Comparison of ENCODE assay signal across 8 cellular contexts in the genomic region with DNA sequence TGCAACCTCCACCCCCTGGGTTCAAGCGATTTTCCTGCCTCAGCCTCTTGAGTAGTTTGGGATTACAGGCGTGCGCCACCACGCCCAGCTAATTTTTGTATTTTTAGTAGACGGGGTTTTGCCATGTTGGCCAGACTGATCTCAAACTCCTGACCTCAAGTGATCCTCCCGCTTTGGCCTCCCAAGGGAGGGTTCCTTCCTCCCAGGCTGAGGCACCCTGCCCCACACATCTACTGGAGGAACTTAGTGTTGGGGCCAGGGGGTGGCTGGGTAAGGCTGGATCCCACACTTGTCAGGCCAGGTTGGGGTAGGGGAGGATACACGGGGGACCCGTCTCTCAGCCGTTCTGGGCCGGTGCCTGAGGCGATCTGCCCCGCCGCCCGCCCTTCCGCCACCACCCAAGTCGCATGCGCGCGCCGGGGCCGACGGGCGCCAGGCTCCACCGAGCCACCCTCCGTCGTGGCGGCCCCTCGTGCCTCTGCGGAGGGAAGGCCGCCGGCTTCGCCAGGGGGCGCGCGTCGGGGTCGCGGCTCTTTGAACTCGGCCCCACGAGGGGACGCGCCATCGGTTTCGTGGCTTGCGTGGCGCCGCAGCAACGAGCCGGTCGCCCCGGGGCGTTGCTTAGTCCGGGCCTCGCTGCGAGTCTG. TPM values are rescaled to one million over a fixed set of nuclear protein-coding genes. Genes with fewer than 3 reads are reported as not detected.
DNase-seq lines count a peak whose midpoint lies in the region; ATAC-seq and TF ChIP-seq lines count a peak whose summit lies in the region.

No MANE protein-coding gene starts in this region.

- peaks cover 0 to 8% (median 0%) of the 10 kb centered on the region in 4 donors for H3K27me3 ChIP-seq in esophagus muscularis mucosa

- peak overlapping the region; percentile 75 to 86 (median 82) for H3K4me3 ChIP-seq in esophagus muscularis mucosa

- peaks cover 54% of the 10 kb centered on the region for H3K4me1 Mint-ChIP-seq in activated CD4-positive, alpha-beta T cell treated with anti-CD3 and anti-CD28 coated beads for 36 hours
- H3K4me1 Mint-ChIP-seq in WTC11 (peaks cover 62% of the 10 kb centered on the region), nephron progenitor cell (peaks cover 39% of the 10 kb centered on the region)

- no peaks in the 10 kb centered on the region for H3K9me3 Mint-ChIP-seq in activated CD4-positive, alpha-beta T cell treated with anti-CD3 and anti-CD28 coated beads for 36 hours (ENCODE audit: low read depth)
- H3K9me3 Mint-ChIP-seq in WTC11 (no peaks in the 10 kb centered on the region), nephron progenitor cell (no peaks in the 10 kb centered on the region)

- no peaks in the 10 kb centered on the region for H3K36me3 ChIP-seq in esophagus muscularis mucosa

- TF ChIP-seq EP300 in esophagus muscularis mucosa (IDR thresholded peaks at IDR 0.05), result no peak

- no peaks in the 10 kb centered on the region for H3K27me3 Mint-ChIP-seq in activated CD4-positive, alpha-beta T cell treated with anti-CD3 and anti-CD28 coated beads for 36 hours
- H3K27me3 Mint-ChIP-seq in WTC11 (ENCODE audit: low read depth), result peaks cover 19% of the 10 kb centered on the region
- peaks cover 34% of the 10 kb centered on the region for H3K27me3 Mint-ChIP-seq in nephron progenitor cell (ENCODE audit: low read depth, poor library complexity)

- DNase-seq in activated CD4-positive, alpha-beta T cell treated with anti-CD3 and anti-CD28 coated beads for 36 hours, result peak; percentile 77
- no peak for DNase-seq in activated CD4-positive, alpha-beta T cell treated with anti-CD3 and anti-CD28 coated beads, Interleukin-2, amount 50 U/mL, for 48 hours
- DNase-seq in HuH-7 (ENCODE audit: low spot score) (peak; percentile 62), WTC11 (ENCODE audit: low spot score) (peak; percentile 51), esophagus muscularis mucosa (ENCODE audit: extremely low spot score) (no peak), nephron progenitor cell (peak; percentile 64), SW480 (ENCODE audit: low spot score) (no peak)

- intact Hi-C loops in activated CD4-positive, alpha-beta T cell treated with anti-CD3 and anti-CD28 coated beads for 36 hours (cut with DNase I, micrococcal nuclease), result loop anchor here (1.0 to 5.0 kb wide), 17 partner anchors 17 to 351 kb away; a partner anchor contains a TSS
- intact Hi-C loops in esophagus muscularis mucosa (cut with DNase I), result loop anchor here (1.0 to 10.0 kb wide), 3 partner anchors 116 to 201 kb away; a partner anchor contains a TSS

- peaks cover 20 to 26% (median 24%) of the 10 kb centered on the region in 4 donors for H3K4me1 ChIP-seq in esophagus muscularis mucosa

- POLR2A ChIA-PET in activated CD4-positive, alpha-beta T cell treated with anti-CD3 and anti-CD28 coated beads for 36 hours (lab: Charles Lee), result interaction anchor here (1.2 to 3.0 kb wide), 2 partner anchors 16 to 130 kb away, joined by 3 to 27 read pairs; no protein-coding TSS in a partner anchor
- POLR2A ChIA-PET in WTC11 (lab: Charles Lee), result interaction anchor here (3.1 kb wide), 1 partner anchor 14 kb away, joined by 10 read pairs; no protein-coding TSS in a partner anchor

- 43% methylated on average over 5 of the region's 55 CpGs for WGBS in esophagus muscularis mucosa

- ATAC-seq in activated CD4-positive, alpha-beta T cell treated with anti-CD3 and anti-CD28 coated beads for 36 hours, result peak; percentile 27
- peak; percentile 24 for ATAC-seq in GM21526 (IDR thresholded peaks at IDR 0.05; ENCODE audit: low FRiP score, unreplicated experiment)
- peak; percentile 22 for ATAC-seq in WTC11

- CTCF ChIA-PET in activated CD4-positive, alpha-beta T cell treated with anti-CD3 and anti-CD28 coated beads for 36 hours (lab: Charles Lee), result interaction anchor here (0.6 to 3.5 kb wide), 12 partner anchors 10 to 176 kb away, joined by 3 to 18 read pairs (median 5); a partner anchor contains a TSS
- CTCF ChIA-PET in WTC11 (lab: Charles Lee), result interaction anchor here (0.6 to 9.2 kb wide), 11 partner anchors 11 to 257 kb away, joined by 3 to 130 read pairs (median 3); a partner anchor contains a TSS

- TF ChIP-seq CTCF in WTC11 (IDR thresholded peaks at IDR 0.05) (no peak), esophagus muscularis mucosa (IDR thresholded peaks at IDR 0.05) (no peak), nephron progenitor cell (IDR thresholded peaks at IDR 0.05) (no peak)

- peak overlapping the region; percentile 77 for H3K4me3 Mint-ChIP-seq in activated CD4-positive, alpha-beta T cell treated with anti-CD3 and anti-CD28 coated beads for 36 hours
- H3K4me3 Mint-ChIP-seq in WTC11 (peak overlapping the region; percentile 71), nephron progenitor cell (peak overlapping the region; percentile 68)

- peak overlapping the region; percentile 96 for H3K27ac Mint-ChIP-seq in activated CD4-positive, alpha-beta T cell treated with anti-CD3 and anti-CD28 coated beads for 36 hours
- H3K27ac Mint-ChIP-seq in WTC11, result no peak overlapping the region
- H3K27ac Mint-ChIP-seq in nephron progenitor cell, result no peak overlapping the region

- peak overlapping the region; percentile 89 to 97 (median 94) for H3K27ac ChIP-seq in esophagus muscularis mucosa (replicated peaks in 1 of 4)

- H3K9me3 ChIP-seq in esophagus muscularis mucosa, result no peaks in the 10 kb centered on the region

- TF ChIP-seq POLR2A in esophagus muscularis mucosa (IDR thresholded peaks at IDR 0.05; ENCODE audit: low read depth), result no peak

- peaks cover 4% of the 10 kb centered on the region for H3K36me3 Mint-ChIP-seq in activated CD4-positive, alpha-beta T cell treated with anti-CD3 and anti-CD28 coated beads for 36 hours (ENCODE audit: low read depth)
- H3K36me3 Mint-ChIP-seq in WTC11 (no peaks in the 10 kb centered on the region), nephron progenitor cell (ENCODE audit: low read depth) (no peaks in the 10 kb centered on the region)

TF ChIP-seq in WTC11, 78 proteins besides CTCF, POLR2A, EP300 and RAD21 (continues in another document):
- TF ChIP-seq SP1 (CRISPR knock-in tag; conservative IDR thresholded peaks at IDR 0.05) (no peak), ATF1 (CRISPR knock-in tag; IDR thresholded peaks at IDR 0.05) (0 out of 2 replicates have a peak, but pooled peaks have one; percentile 35), ZNF138 (CRISPR knock-in tag; conservative IDR thresholded peaks at IDR 0.05) (no peak), MYBL2 (CRISPR knock-in tag; IDR thresholded peaks at IDR 0.05) (peak; percentile 57; the same call in 1 of the 2 replicates), CREB1 (CRISPR knock-in tag; IDR thresholded peaks at IDR 0.05) (peak; percentile 78; the same call in 1 of the 2 replicates), ELF4 (CRISPR knock-in tag; IDR thresholded peaks at IDR 0.05; ENCODE audit: low read depth) (0 out of 2 replicates have a peak, but pooled peaks have one; percentile 79)
- TF ChIP-seq, protein P1, sequence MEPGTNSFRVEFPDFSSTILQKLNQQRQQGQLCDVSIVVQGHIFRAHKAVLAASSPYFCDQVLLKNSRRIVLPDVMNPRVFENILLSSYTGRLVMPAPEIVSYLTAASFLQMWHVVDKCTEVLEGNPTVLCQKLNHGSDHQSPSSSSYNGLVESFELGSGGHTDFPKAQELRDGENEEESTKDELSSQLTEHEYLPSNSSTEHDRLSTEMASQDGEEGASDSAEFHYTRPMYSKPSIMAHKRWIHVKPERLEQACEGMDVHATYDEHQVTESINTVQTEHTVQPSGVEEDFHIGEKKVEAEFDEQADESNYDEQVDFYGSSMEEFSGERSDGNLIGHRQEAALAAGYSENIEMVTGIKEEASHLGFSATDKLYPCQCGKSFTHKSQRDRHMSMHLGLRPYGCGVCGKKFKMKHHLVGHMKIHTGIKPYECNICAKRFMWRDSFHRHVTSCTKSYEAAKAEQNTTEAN (CRISPR knock-in tag; IDR thresholded peaks at IDR 0.05), result peak; percentile 82; the same call in 1 of the 2 replicates
- TF ChIP-seq, protein P2, sequence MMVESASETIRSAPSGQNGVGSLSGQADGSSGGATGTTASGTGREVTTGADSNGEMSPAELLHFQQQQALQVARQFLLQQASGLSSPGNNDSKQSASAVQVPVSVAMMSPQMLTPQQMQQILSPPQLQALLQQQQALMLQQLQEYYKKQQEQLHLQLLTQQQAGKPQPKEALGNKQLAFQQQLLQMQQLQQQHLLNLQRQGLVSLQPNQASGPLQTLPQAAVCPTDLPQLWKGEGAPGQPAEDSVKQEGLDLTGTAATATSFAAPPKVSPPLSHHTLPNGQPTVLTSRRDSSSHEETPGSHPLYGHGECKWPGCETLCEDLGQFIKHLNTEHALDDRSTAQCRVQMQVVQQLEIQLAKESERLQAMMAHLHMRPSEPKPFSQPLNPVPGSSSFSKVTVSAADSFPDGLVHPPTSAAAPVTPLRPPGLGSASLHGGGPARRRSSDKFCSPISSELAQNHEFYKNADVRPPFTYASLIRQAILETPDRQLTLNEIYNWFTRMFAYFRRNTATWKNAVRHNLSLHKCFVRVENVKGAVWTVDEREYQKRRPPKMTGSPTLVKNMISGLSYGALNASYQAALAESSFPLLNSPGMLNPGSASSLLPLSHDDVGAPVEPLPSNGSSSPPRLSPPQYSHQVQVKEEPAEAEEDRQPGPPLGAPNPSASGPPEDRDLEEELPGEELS (CRISPR knock-in tag; IDR thresholded peaks at IDR 0.05), result no peak; the same call in 1 of the 2 replicates
- TF ChIP-seq, protein P3, sequence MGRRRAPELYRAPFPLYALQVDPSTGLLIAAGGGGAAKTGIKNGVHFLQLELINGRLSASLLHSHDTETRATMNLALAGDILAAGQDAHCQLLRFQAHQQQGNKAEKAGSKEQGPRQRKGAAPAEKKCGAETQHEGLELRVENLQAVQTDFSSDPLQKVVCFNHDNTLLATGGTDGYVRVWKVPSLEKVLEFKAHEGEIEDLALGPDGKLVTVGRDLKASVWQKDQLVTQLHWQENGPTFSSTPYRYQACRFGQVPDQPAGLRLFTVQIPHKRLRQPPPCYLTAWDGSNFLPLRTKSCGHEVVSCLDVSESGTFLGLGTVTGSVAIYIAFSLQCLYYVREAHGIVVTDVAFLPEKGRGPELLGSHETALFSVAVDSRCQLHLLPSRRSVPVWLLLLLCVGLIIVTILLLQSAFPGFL (CRISPR knock-in tag; IDR thresholded peaks at IDR 0.05; ENCODE audit: borderline replicate concordance), result no peak

RNA-seq across cellular contexts. Expression of a gene that starts 15.9 kb away (rescaled TPM):
- total RNA-seq in activated CD4-positive, alpha-beta T cell treated with anti-CD3 and anti-CD28 coated beads for 36 hours, result 1 to 10 TPM; 2.0 to 3.3 TPM
- total RNA-seq in WTC11 (2021), result 42.4 to 48.5 TPM (median 44.0 TPM) in 3 replicates
- under 1 TPM; 0.23 to 0.83 (median 0.55) TPM for total RNA-seq in esophagus muscularis mucosa

RNA-seq across cellular contexts. Expression of a gene that starts 23.3 kb away (rescaled TPM):
- 10 to 100 TPM; 32.5 to 39.4 TPM for total RNA-seq in activated CD4-positive, alpha-beta T cell treated with anti-CD3 and anti-CD28 coated beads for 36 hours
- 40.6 to 46.7 TPM (median 46.5 TPM) in 3 replicates for total RNA-seq in WTC11 (2021)
- 10 to 100 TPM; 47.0 to 57.3 (median 52.7) TPM for total RNA-seq in esophagus muscularis mucosa

RNA-seq across cellular contexts. Expression of a gene that starts 53.8 kb away (rescaled TPM):
- 1 to 10 TPM; 5.8 to 6.0 TPM for total RNA-seq in activated CD4-positive, alpha-beta T cell treated with anti-CD3 and anti-CD28 coated beads for 36 hours
- 153 to 209 TPM (median 158 TPM) in 3 replicates for total RNA-seq in WTC11 (2021)
- 10 to 100 TPM; 36.8 to 67.7 (median 57.7) TPM for total RNA-seq in esophagus muscularis mucosa

Comparison
In these comparisons a context has a peak if more than half of its experiments do, and no peak if none do; other contexts are left out.
1. DNase-seq: peak in activated CD4-positive, alpha-beta T cell treated with anti-CD3 and anti-CD28 coated beads for 36 hours (single experiment), HuH-7 (single experiment), WTC11 (single experiment) and nephron progenitor cell (single experiment); none in activated CD4-positive, alpha-beta T cell treated with anti-CD3 and anti-CD28 coated beads, Interleukin-2, amount 50 U/mL, for 48 hours (0 of 2), esophagus muscularis mucosa (single experiment) and SW480 (single experiment).
2. RNA of a gene that starts 15.9 kb away (total RNA-seq): 42.4 to 48.5 TPM in WTC11; 2.0 to 3.3 TPM in activated CD4-positive, alpha-beta T cell treated with anti-CD3 and anti-CD28 coated beads for 36 hours and 0.23 to 0.83 TPM in esophagus muscularis mucosa; every median in the first group is over 10 times any median in the second.
3. RNA of a gene that starts 53.8 kb away (total RNA-seq): 153 to 209 TPM in WTC11 and 36.8 to 67.7 TPM in esophagus muscularis mucosa; 5.8 to 6.0 TPM in activated CD4-positive, alpha-beta T cell treated with anti-CD3 and anti-CD28 coated beads for 36 hours; every median in the first group is over 4 times any median in the second.
4. Peak in every context shown above with its lines, with median percentiles within 50 percentile points of each other: ATAC-seq and H3K4me3 Mint-ChIP-seq.